Comparison of ENCODE assay signal across 25 cellular contexts in the genomic region with DNA sequence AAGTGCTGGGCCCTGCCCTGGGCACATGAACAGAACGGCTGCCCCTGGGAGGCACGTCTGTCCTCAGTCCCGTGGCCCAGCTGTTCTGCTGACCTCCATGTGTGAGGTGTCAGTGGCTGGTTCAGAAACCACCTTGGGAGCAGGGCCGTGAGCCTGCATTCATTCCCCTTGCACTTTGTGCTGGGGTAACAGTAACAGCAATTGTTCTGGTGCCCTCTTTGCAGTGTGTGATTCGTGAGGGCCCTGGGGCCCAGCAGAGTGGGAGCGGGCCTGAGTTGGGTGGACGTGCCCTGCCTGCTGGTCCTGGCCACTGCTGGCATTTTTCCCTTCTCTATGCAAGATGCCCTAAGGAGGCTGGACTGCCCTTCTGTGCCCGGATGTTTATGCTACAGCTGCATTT. TPM values are rescaled to one million over a fixed set of nuclear protein-coding genes. Genes with fewer than 3 reads are reported as not detected.
A peak's percentile ranks its signal among the peaks of the same experiment; 100 is the strongest.
DNase-seq lines count a peak whose midpoint lies in the region; ATAC-seq, FAIRE-seq and TF ChIP-seq lines count a peak whose summit lies in the region.
"Had no signal": no experiment of that assay in that cellular context is flagged by ENCODE, and none has a peak within 500 bp of the region (broad histone marks: within the 10 kb centered on the region; RNA-seq: fewer than 3 reads in every experiment).

No MANE protein-coding gene starts in this region.

- H3K27ac ChIP-seq in OCI-LY3 (ENCODE audit: low read length), result peak overlapping the region; percentile 63
- H3K27ac ChIP-seq: KMS-11, Peyer's patch, SJCRH30 had no signal

- peaks cover 10% of the 10 kb centered on the region; the same call in 1 of the 2 replicates for H3K9me3 ChIP-seq in OCI-LY3 (ENCODE audit: insufficient read depth, low read length)
- H3K9me3 ChIP-seq: BE2C, Peyer's patch had no signal

- H3K4me1 ChIP-seq in OCI-LY3 (ENCODE audit: low read length), result peaks cover 39% of the 10 kb centered on the region
- H3K4me1 ChIP-seq: Peyer's patch had no signal

- H3K27me3 ChIP-seq in OCI-LY3 (ENCODE audit: low read depth, low read length) (no peaks in the 10 kb centered on the region), H7 (ENCODE audit: control insufficient read depth, insufficient read depth, low read length) (no peaks in the 10 kb centered on the region)
- H3K27me3 ChIP-seq: BE2C, Peyer's patch, SJCRH30 had no signal

- peak overlapping the region; percentile 59 for H3K4me2 ChIP-seq in OCI-LY3 (ENCODE audit: low read length)
- H3K4me2 ChIP-seq: KMS-11 had no signal

- DNase-seq in renal cortical epithelial cell (ENCODE audit: low read depth) (peak; percentile 33), H7 (no peak), frontal cortex (ENCODE audit: low spot score in 2 of 2) (no peak), NCI-H1092 treated with DMSO at 0.1 percent for 48 hours (lab: John Stamatoyannopoulos, UW) (no peak)
- DNase-seq: BE2C; EL; GOT3; IMR-90; NCI-H1105; NCI-H146; NCI-H2029; NCI-H226; NCI-H510A treated with DMSO at 0.1 percent for 48 hours; NCI-H748 treated with DMSO at 0.1 percent for 48 hours; NK-92 treated with Interleukin-12 subunit alpha and Interleukin-12 subunit beta, amount 100 ng/mL, for 24 hours; Peyer's patch; SJCRH30; T-cell had no signal

- no peak for FAIRE-seq in frontal cortex (lab: Jason Lieb, UNC)
- FAIRE-seq: D721Med had no signal

- no peak for TF ChIP-seq CTCF in OCI-LY3 (IDR thresholded peaks at IDR 0.05; ENCODE audit: low read depth, low read length)

- H3K36me3 ChIP-seq in OCI-LY3 (replicated peaks; ENCODE audit: low read depth, low read length), result peaks cover 6% of the 10 kb centered on the region
- H3K36me3 ChIP-seq in H7 (replicated peaks; ENCODE audit: control insufficient read depth, insufficient read depth, low read length), result peaks cover 28% of the 10 kb centered on the region
- H3K36me3 ChIP-seq: BE2C, Peyer's patch, SJCRH30 had no signal

- no peak overlapping the region for H2AFZ ChIP-seq in OCI-LY3 (ENCODE audit: low read depth, low read length)

- no peak overlapping the region for H3K4me3 ChIP-seq in OCI-LY3 (ENCODE audit: low read length)
- H3K4me3 ChIP-seq in H7 (ENCODE audit: insufficient read depth, low read depth, low read length), result no peak overlapping the region
- H3K4me3 ChIP-seq: Peyer's patch, SJCRH30 had no signal

- H4K20me1 ChIP-seq in OCI-LY3 (ENCODE audit: insufficient read depth, low read length), result no peaks in the 10 kb centered on the region

- no peaks in the 10 kb centered on the region for H3K79me2 ChIP-seq in OCI-LY3 (ENCODE audit: low read length)

- no peak overlapping the region; the same call in 1 of the 2 replicates for H3K9ac ChIP-seq in OCI-LY3 (ENCODE audit: low read length)
- H3K9ac ChIP-seq: KMS-11 had no signal

- ATAC-seq in GM18511 (IDR thresholded peaks at IDR 0.05; ENCODE audit: unreplicated experiment) (peak; percentile 19), GM19025 (IDR thresholded peaks at IDR 0.05; ENCODE audit: low read depth, unreplicated experiment) (peak; percentile 8)
- ATAC-seq: T-cell had no signal

RNA-seq across cellular contexts. Expression of a gene that starts 50.4 kb away (rescaled TPM):
- total RNA-seq in renal cortical epithelial cell (0.20 and 1.7 TPM in 2 replicates), frontal cortex (1.6 TPM)
- 0.35 and 0.81 TPM in 2 replicates for total RNA-seq in H7 (2014; rRNA removed; shearing (Covaris generic))
- total RNA-seq: A673, IMR-90, OCI-LY7 had no signal
